1 cellular context compared by ENCODE assay signal in the genomic region with DNA sequence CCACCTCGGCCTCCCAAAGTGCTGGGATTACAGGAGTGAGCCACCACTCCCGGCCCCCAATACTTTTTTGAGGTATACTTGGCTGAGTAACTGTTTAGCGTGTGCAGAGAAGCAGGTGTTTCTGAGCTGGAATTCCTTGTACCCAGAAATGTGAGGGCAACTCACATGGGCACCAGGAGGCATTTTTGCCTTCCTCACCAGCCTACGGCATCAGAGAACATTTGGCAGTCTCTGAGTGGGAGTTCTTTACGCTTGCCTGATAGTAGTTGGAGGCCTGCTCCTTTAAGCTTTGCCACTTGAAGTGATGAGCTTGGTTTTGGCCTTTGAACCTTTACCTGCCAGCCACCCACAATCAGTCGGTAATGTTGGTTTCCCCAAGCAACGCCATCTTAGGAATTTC.
TF ChIP-seq lines count a peak whose summit lies in the region.

No MANE protein-coding gene starts in this region.

TF ChIP-seq in SK-N-SH treated with all-trans-retinoic acid at 6 μM for 48 hours, 23 proteins besides CTCF, POLR2A, EP300 and RAD21 (continued from another document):
- TF ChIP-seq, protein P1, sequence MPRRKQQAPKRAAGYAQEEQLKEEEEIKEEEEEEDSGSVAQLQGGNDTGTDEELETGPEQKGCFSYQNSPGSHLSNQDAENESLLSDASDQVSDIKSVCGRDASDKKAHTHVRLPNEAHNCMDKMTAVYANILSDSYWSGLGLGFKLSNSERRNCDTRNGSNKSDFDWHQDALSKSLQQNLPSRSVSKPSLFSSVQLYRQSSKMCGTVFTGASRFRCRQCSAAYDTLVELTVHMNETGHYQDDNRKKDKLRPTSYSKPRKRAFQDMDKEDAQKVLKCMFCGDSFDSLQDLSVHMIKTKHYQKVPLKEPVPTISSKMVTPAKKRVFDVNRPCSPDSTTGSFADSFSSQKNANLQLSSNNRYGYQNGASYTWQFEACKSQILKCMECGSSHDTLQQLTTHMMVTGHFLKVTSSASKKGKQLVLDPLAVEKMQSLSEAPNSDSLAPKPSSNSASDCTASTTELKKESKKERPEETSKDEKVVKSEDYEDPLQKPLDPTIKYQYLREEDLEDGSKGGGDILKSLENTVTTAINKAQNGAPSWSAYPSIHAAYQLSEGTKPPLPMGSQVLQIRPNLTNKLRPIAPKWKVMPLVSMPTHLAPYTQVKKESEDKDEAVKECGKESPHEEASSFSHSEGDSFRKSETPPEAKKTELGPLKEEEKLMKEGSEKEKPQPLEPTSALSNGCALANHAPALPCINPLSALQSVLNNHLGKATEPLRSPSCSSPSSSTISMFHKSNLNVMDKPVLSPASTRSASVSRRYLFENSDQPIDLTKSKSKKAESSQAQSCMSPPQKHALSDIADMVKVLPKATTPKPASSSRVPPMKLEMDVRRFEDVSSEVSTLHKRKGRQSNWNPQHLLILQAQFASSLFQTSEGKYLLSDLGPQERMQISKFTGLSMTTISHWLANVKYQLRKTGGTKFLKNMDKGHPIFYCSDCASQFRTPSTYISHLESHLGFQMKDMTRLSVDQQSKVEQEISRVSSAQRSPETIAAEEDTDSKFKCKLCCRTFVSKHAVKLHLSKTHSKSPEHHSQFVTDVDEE (CRISPR knock-in tag; IDR thresholded peaks at IDR 0.05) = no peak
- TF ChIP-seq PPARA (CRISPR knock-in tag; IDR thresholded peaks at IDR 0.05; ENCODE audit: borderline replicate concordance) = no peak
